ENCODE assay signal across 10 cellular contexts in the genomic region with DNA sequence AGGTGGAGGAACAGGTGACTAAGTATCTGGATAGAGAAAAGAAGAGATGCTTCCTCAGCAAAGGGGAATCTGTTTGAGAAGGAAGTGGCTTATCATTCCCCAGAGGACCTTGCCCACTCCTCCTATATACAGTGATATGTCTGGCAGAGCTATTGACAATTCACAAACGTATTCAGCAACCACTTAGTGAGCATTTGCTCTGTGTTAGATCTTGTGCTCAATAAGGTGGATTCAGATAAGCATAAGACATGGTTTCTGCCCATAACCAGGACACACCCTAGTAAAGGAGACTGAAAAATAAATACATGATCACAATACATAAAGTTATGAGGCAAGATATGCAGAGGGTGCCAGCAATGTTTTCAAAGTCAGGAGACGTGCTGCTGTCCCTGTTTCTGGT. TPM values are rescaled to one million over a fixed set of nuclear protein-coding genes. Genes with fewer than 3 reads are reported as not detected.
DNase-seq lines count a peak whose midpoint lies in the region; ATAC-seq lines count a peak whose summit lies in the region.
"Had no signal": no experiment of that assay in that cellular context is flagged by ENCODE, and none has a peak within 500 bp of the region (broad histone marks: within the 10 kb centered on the region; RNA-seq: fewer than 3 reads in every experiment).

No MANE protein-coding gene starts in this region.

- no peak for ATAC-seq in activated CD8-positive, alpha-beta memory T cell treated with anti-CD3 and anti-CD28 coated beads, Interleukin-2, amount 10 ng/mL, durations not matched to agents 7 days and 5 days
- ATAC-seq in activated CD8-positive, alpha-beta T cell treated with anti-CD3 and anti-CD28 coated beads, Interleukin-2, amount 10 ng/mL, durations not matched to agents 7 days and 5 days, result no peak
- ATAC-seq: body of pancreas had no signal

- no peaks in the 10 kb centered on the region for H3K9me3 ChIP-seq in iPS-20b (ENCODE audit: insufficient read depth, low read depth, low read length)
- H3K9me3 ChIP-seq in subcutaneous abdominal adipose tissue (ENCODE audit: control insufficient read depth in 5 of 5, low read length in 5 of 5), result no peaks in the 10 kb centered on the region
- H3K9me3 ChIP-seq: body of pancreas, testis had no signal

- CTCF ChIA-PET in activated CD8-positive, alpha-beta memory T cell treated with anti-CD3 and anti-CD28 coated beads, Interleukin-2, amount 10 ng/mL, durations not matched to agents 7 days and 5 days (lab: Charles Lee), result interaction anchor here (1.5 to 2.4 kb wide), 3 partner anchors 48 to 274 kb away, joined by 4 to 19 read pairs (median 8); no protein-coding TSS in a partner anchor
- CTCF ChIA-PET in activated CD8-positive, alpha-beta T cell treated with anti-CD3 and anti-CD28 coated beads, Interleukin-2, amount 10 ng/mL, durations not matched to agents 7 days and 5 days (lab: Charles Lee), result interaction anchor here (1.0 to 3.0 kb wide), 4 partner anchors 48 to 311 kb away, joined by 3 to 21 read pairs (median 12); no protein-coding TSS in a partner anchor

- H3K36me3 Mint-ChIP-seq in activated CD8-positive, alpha-beta memory T cell treated with anti-CD3 and anti-CD28 coated beads, Interleukin-2, amount 10 ng/mL, durations not matched to agents 7 days and 5 days, result peaks cover 6% of the 10 kb centered on the region
- peaks cover 6% of the 10 kb centered on the region for H3K36me3 Mint-ChIP-seq in activated CD8-positive, alpha-beta T cell treated with anti-CD3 and anti-CD28 coated beads, Interleukin-2, amount 10 ng/mL, durations not matched to agents 7 days and 5 days (ENCODE audit: low read depth)

- H3K36me3 ChIP-seq in iPS-20b (ENCODE audit: insufficient read depth, low read depth, low read length), result no peaks in the 10 kb centered on the region
- peaks cover 0 to 5% (median 3%) of the 10 kb centered on the region in 5 donors for H3K36me3 ChIP-seq in subcutaneous abdominal adipose tissue (ENCODE audit: control insufficient read depth in 5 of 5, insufficient read depth in 5 of 5, low read length in 5 of 5)

- H3K27ac ChIP-seq in iPS-20b (ENCODE audit: low read length) (no peak overlapping the region), subcutaneous abdominal adipose tissue (ENCODE audit: low read depth, low read length) (no peak overlapping the region)

- peaks cover 6% of the 10 kb centered on the region for H3K4me1 ChIP-seq in iPS-20b (ENCODE audit: insufficient read depth, low read length)
- H3K4me1 ChIP-seq in subcutaneous abdominal adipose tissue (ENCODE audit: control insufficient read depth in 5 of 5, insufficient read depth in 5 of 5, low read length in 5 of 5), result peaks cover 4 to 35% (median 28%) of the 10 kb centered on the region in 5 donors

- no peaks in the 10 kb centered on the region for H3K27me3 ChIP-seq in iPS-20b (ENCODE audit: insufficient read depth, low read length)
- H3K27me3 ChIP-seq in subcutaneous abdominal adipose tissue (ENCODE audit: control insufficient read depth in 5 of 5, insufficient read depth in 4 of 5, low read length in 5 of 5), result no peaks in the 10 kb centered on the region
- H3K27me3 ChIP-seq: body of pancreas, testis had no signal

- POLR2A ChIA-PET in activated CD8-positive, alpha-beta T cell treated with anti-CD3 and anti-CD28 coated beads, Interleukin-2, amount 10 ng/mL, durations not matched to agents 7 days and 5 days (lab: Charles Lee), result interaction anchor here (1.8 to 2.2 kb wide), 2 partner anchors 37 to 280 kb away, joined by 9 to 14 read pairs; a partner anchor contains a TSS

- H3K4me3 ChIP-seq in iPS-20b (ENCODE audit: low read length) (peak overlapping the region; percentile 79), subcutaneous abdominal adipose tissue (ENCODE audit: low read depth in 1 of 5, low read length in 5 of 5) (peak overlapping the region in 2 of 5 donors; percentile 94 to 96)

- peak overlapping the region; percentile 56 for H3K27ac Mint-ChIP-seq in activated CD8-positive, alpha-beta memory T cell treated with anti-CD3 and anti-CD28 coated beads, Interleukin-2, amount 10 ng/mL, durations not matched to agents 7 days and 5 days
- H3K27ac Mint-ChIP-seq in activated CD8-positive, alpha-beta T cell treated with anti-CD3 and anti-CD28 coated beads, Interleukin-2, amount 10 ng/mL, durations not matched to agents 7 days and 5 days, result peak overlapping the region; percentile 71

- H3K9me3 Mint-ChIP-seq in activated CD8-positive, alpha-beta memory T cell treated with anti-CD3 and anti-CD28 coated beads, Interleukin-2, amount 10 ng/mL, durations not matched to agents 7 days and 5 days (ENCODE audit: low read depth), result no peaks in the 10 kb centered on the region
- no peaks in the 10 kb centered on the region for H3K9me3 Mint-ChIP-seq in activated CD8-positive, alpha-beta T cell treated with anti-CD3 and anti-CD28 coated beads, Interleukin-2, amount 10 ng/mL, durations not matched to agents 7 days and 5 days (ENCODE audit: insufficient read depth)

- no peaks in the 10 kb centered on the region for H3K27me3 Mint-ChIP-seq in activated CD8-positive, alpha-beta memory T cell treated with anti-CD3 and anti-CD28 coated beads, Interleukin-2, amount 10 ng/mL, durations not matched to agents 7 days and 5 days
- H3K27me3 Mint-ChIP-seq in activated CD8-positive, alpha-beta T cell treated with anti-CD3 and anti-CD28 coated beads, Interleukin-2, amount 10 ng/mL, durations not matched to agents 7 days and 5 days (ENCODE audit: low read depth), result no peaks in the 10 kb centered on the region

- peak overlapping the region; percentile 98 for H3K4me3 Mint-ChIP-seq in activated CD8-positive, alpha-beta memory T cell treated with anti-CD3 and anti-CD28 coated beads, Interleukin-2, amount 10 ng/mL, durations not matched to agents 7 days and 5 days
- peak overlapping the region; percentile 94 for H3K4me3 Mint-ChIP-seq in activated CD8-positive, alpha-beta T cell treated with anti-CD3 and anti-CD28 coated beads, Interleukin-2, amount 10 ng/mL, durations not matched to agents 7 days and 5 days

- H3K4me1 Mint-ChIP-seq in activated CD8-positive, alpha-beta memory T cell treated with anti-CD3 and anti-CD28 coated beads, Interleukin-2, amount 10 ng/mL, durations not matched to agents 7 days and 5 days, result peaks cover 40% of the 10 kb centered on the region
- peaks cover 38% of the 10 kb centered on the region for H3K4me1 Mint-ChIP-seq in activated CD8-positive, alpha-beta T cell treated with anti-CD3 and anti-CD28 coated beads, Interleukin-2, amount 10 ng/mL, durations not matched to agents 7 days and 5 days (ENCODE audit: low read depth)

- H3K9ac ChIP-seq in iPS-20b (ENCODE audit: low read depth, low read length) (no peak overlapping the region), subcutaneous abdominal adipose tissue (ENCODE audit: low read length in 5 of 5) (peak overlapping the region in 3 of 5 donors; percentile 94 to 96 (median 94))

- no peak for DNase-seq in activated CD8-positive, alpha-beta memory T cell treated with anti-CD3 and anti-CD28 coated beads, Interleukin-2, amount 10 ng/mL, durations not matched to agents 7 days and 5 days
- no peak for DNase-seq in activated CD8-positive, alpha-beta memory T cell treated with anti-CD3 and anti-CD28 coated beads, Interleukin-2, amount 50 U/mL, for 48 hours
- no peak for DNase-seq in activated CD8-positive, alpha-beta T cell treated with anti-CD3 and anti-CD28 coated beads, Interleukin-2, amount 10 ng/mL, durations not matched to agents 7 days and 5 days
- no peak for DNase-seq in activated CD4-positive, alpha-beta T cell treated with anti-CD3 and anti-CD28 coated beads for 1 hour
- DNase-seq in occipital lobe (lab: John Stamatoyannopoulos, UW) (no peak), NCI-H1105 treated with DMSO at 0.1 percent for 48 hours (lab: John Stamatoyannopoulos, UW) (no peak)
- DNase-seq: body of pancreas, testis had no signal

RNA-seq across cellular contexts. Expression of a gene that starts 1.4 kb away (rescaled TPM):
- total RNA-seq in activated CD8-positive, alpha-beta memory T cell treated with anti-CD3 and anti-CD28 coated beads, Interleukin-2, amount 10 ng/mL, durations not matched to agents 7 days and 5 days, result 10 to 100 TPM; 22.9 to 30.1 TPM
- 10 to 100 TPM; 28.9 to 30.9 TPM for total RNA-seq in activated CD8-positive, alpha-beta T cell treated with anti-CD3 and anti-CD28 coated beads, Interleukin-2, amount 10 ng/mL, durations not matched to agents 7 days and 5 days
- 62.9 TPM for total RNA-seq in occipital lobe

RNA-seq across cellular contexts. Expression of a gene that starts 20.0 kb away (rescaled TPM):
- not detected for total RNA-seq in activated CD8-positive, alpha-beta memory T cell treated with anti-CD3 and anti-CD28 coated beads, Interleukin-2, amount 10 ng/mL, durations not matched to agents 7 days and 5 days
- total RNA-seq in activated CD8-positive, alpha-beta T cell treated with anti-CD3 and anti-CD28 coated beads, Interleukin-2, amount 10 ng/mL, durations not matched to agents 7 days and 5 days, result not detected
- not detected for total RNA-seq in occipital lobe
- total RNA-seq: body of pancreas, testis had no signal

RNA-seq across cellular contexts. Expression of a gene that starts 30.1 kb away (rescaled TPM):
- not detected for total RNA-seq in activated CD8-positive, alpha-beta memory T cell treated with anti-CD3 and anti-CD28 coated beads, Interleukin-2, amount 10 ng/mL, durations not matched to agents 7 days and 5 days
- total RNA-seq in activated CD8-positive, alpha-beta T cell treated with anti-CD3 and anti-CD28 coated beads, Interleukin-2, amount 10 ng/mL, durations not matched to agents 7 days and 5 days, result not detected
- not detected for total RNA-seq in occipital lobe
- total RNA-seq: body of pancreas had no signal

RNA-seq across cellular contexts. Expression of a gene that starts 41.0 kb away (rescaled TPM):
- total RNA-seq in activated CD8-positive, alpha-beta memory T cell treated with anti-CD3 and anti-CD28 coated beads, Interleukin-2, amount 10 ng/mL, durations not matched to agents 7 days and 5 days, result 1 to 10 TPM in 1 of 2 experiments, under 1 TPM in 1; 0.91 to 2.1 TPM
- total RNA-seq in activated CD8-positive, alpha-beta T cell treated with anti-CD3 and anti-CD28 coated beads, Interleukin-2, amount 10 ng/mL, durations not matched to agents 7 days and 5 days, result under 1 TPM; 0.11 to 0.47 TPM
- 17.9 TPM for total RNA-seq in occipital lobe

RNA-seq across cellular contexts. Expression of a gene that starts 51.8 kb away (rescaled TPM):
- 10 to 100 TPM; 29.8 to 34.9 TPM for total RNA-seq in activated CD8-positive, alpha-beta memory T cell treated with anti-CD3 and anti-CD28 coated beads, Interleukin-2, amount 10 ng/mL, durations not matched to agents 7 days and 5 days
- 10 to 100 TPM; 26.8 to 27.2 TPM for total RNA-seq in activated CD8-positive, alpha-beta T cell treated with anti-CD3 and anti-CD28 coated beads, Interleukin-2, amount 10 ng/mL, durations not matched to agents 7 days and 5 days
- total RNA-seq in occipital lobe, result 25.7 TPM
